Comparison of ENCODE assay signal across 20 cellular contexts in the genomic region with DNA sequence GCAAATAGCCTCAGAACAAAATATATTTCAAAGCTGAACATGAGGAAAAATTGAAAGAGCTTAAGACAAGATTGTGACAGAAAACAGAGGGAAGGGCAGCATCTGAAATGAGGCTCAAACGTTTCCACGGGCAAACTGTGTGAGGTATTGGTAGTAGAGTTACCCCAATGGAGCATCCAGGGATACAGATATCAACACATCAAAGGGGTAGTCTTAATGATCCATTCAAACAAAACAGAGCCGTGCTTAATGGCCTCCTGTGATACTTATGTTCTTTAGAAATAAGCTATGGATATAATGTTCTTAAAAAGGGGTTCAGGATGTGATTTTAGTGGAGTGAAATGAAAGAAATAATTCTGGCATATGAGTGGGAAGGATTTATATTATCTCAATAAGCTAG.
A peak's percentile ranks its signal among the peaks of the same experiment; 100 is the strongest.
DNase-seq lines count a peak whose midpoint lies in the region; ATAC-seq and TF ChIP-seq lines count a peak whose summit lies in the region.
"Had no signal": no experiment of that assay in that cellular context is flagged by ENCODE, and none has a peak within 500 bp of the region (broad histone marks: within the 10 kb centered on the region; RNA-seq: fewer than 3 reads in every experiment).

No MANE protein-coding gene starts in this region.

- H3K4me1 ChIP-seq in Peyer's patch = no peaks in the 10 kb centered on the region
- H3K4me1 ChIP-seq: BE2C had no signal

- H3K4me3 Mint-ChIP-seq in WTC11 = no peak overlapping the region
- H3K4me3 Mint-ChIP-seq: CD4-positive, CD25-positive, alpha-beta regulatory T cell; CD8-positive, alpha-beta memory T cell; H9; IgD-negative memory B cell had no signal

- H3K4me3 ChIP-seq in Peyer's patch = no peak overlapping the region
- H3K4me3 ChIP-seq: GM23248 had no signal

- H3K27ac Mint-ChIP-seq in WTC11 = no peak overlapping the region
- H3K27ac Mint-ChIP-seq: CD4-positive, CD25-positive, alpha-beta regulatory T cell; CD8-positive, alpha-beta memory T cell; IgD-negative memory B cell had no signal

- ATAC-seq in WTC11 = peak; percentile 80
- ATAC-seq: HepG2 had no signal

- no peaks in the 10 kb centered on the region for H3K27me3 Mint-ChIP-seq in WTC11 (ENCODE audit: low read depth)
- H3K27me3 Mint-ChIP-seq: CD4-positive, CD25-positive, alpha-beta regulatory T cell; CD8-positive, alpha-beta memory T cell; IgD-negative memory B cell had no signal

- DNase-seq in NCI-H748 (lab: John Stamatoyannopoulos, UW; ENCODE audit: unreplicated experiment) (peak; percentile 76), WTC11 (ENCODE audit: low spot score) (no peak), left kidney (ENCODE audit: low read depth, low spot score) (peak; percentile 34), Peyer's patch (no peak), NCI-H1105 treated with DMSO at 0.1 percent for 48 hours (lab: John Stamatoyannopoulos, UW) (no peak), GM10266 (ENCODE audit: extremely low spot score) (no peak)
- DNase-seq in stimulated activated CD4-positive, alpha-beta T cell treated with anti-CD3 and anti-CD28 coated beads, Interleukin-4, amount 100 ng/mL, for 1 hour = no peak
- DNase-seq: ACHN; BE2C; C1 segment of cervical spinal cord; CD4-positive, CD25-positive, alpha-beta regulatory T cell; CD8-positive, alpha-beta memory T cell; COR-L47; DMS 273 treated with DMSO at 0.1 percent for 48 hours; DND-41; EL; GM23248; H9 had no signal

- H3K4me1 Mint-ChIP-seq in WTC11 = peaks cover 43% of the 10 kb centered on the region
- H3K4me1 Mint-ChIP-seq: CD4-positive, CD25-positive, alpha-beta regulatory T cell; CD8-positive, alpha-beta memory T cell; IgD-negative memory B cell had no signal

- POLR2A ChIA-PET in WTC11 (lab: Charles Lee) = no interaction called here

- peaks cover 2% of the 10 kb centered on the region; the same call in 1 of the 2 replicates for H3K9me3 Mint-ChIP-seq in WTC11
- H3K9me3 Mint-ChIP-seq: H9 had no signal

- TF ChIP-seq POLR2A in Peyer's patch (IDR thresholded peaks at IDR 0.05) = no peak

- no peaks in the 10 kb centered on the region for H3K36me3 Mint-ChIP-seq in WTC11
- H3K36me3 Mint-ChIP-seq: CD4-positive, CD25-positive, alpha-beta regulatory T cell; CD8-positive, alpha-beta memory T cell; IgD-negative memory B cell had no signal

- TF ChIP-seq CTCF in WTC11 (IDR thresholded peaks at IDR 0.05) = no peak
- TF ChIP-seq CTCF in Peyer's patch (IDR thresholded peaks at IDR 0.05) = no peak
- TF ChIP-seq CTCF in GM10266 (IDR thresholded peaks at IDR 0.05; ENCODE audit: control insufficient read depth, insufficient read depth, low read depth, missing control alignments) = no peak

- CTCF ChIA-PET in WTC11 (lab: Charles Lee) = interaction anchor here (0.7 kb wide), 1 partner anchor 671 kb away, joined by 3 read pairs; no protein-coding TSS in a partner anchor

- H3K9me3 ChIP-seq in Peyer's patch = no peaks in the 10 kb centered on the region
- H3K9me3 ChIP-seq: BE2C had no signal

- no peak overlapping the region for H3K27ac ChIP-seq in Peyer's patch
- H3K27ac ChIP-seq: GM23248 had no signal

- no peaks in the 10 kb centered on the region for H3K27me3 ChIP-seq in Peyer's patch
- H3K27me3 ChIP-seq: BE2C had no signal

- no peaks in the 10 kb centered on the region for H3K36me3 ChIP-seq in Peyer's patch
- H3K36me3 ChIP-seq: BE2C had no signal

TF ChIP-seq in WTC11, 78 proteins besides CTCF, POLR2A, EP300 and RAD21:
- TF ChIP-seq GRHL2 (CRISPR knock-in tag; IDR thresholded peaks at IDR 0.05; ENCODE audit: insufficient replicate concordance, severe bottlenecking) (no peak), JUN (CRISPR knock-in tag; IDR thresholded peaks at IDR 0.05) (no peak), ATF1 (CRISPR knock-in tag; IDR thresholded peaks at IDR 0.05) (no peak), PRRX2 (CRISPR knock-in tag; IDR thresholded peaks at IDR 0.05) (no peak), NR2C2 (CRISPR knock-in tag; IDR thresholded peaks at IDR 0.05) (no peak), CBFB (CRISPR knock-in tag; IDR thresholded peaks at IDR 0.05; ENCODE audit: low read depth) (no peak), TEAD1 (CRISPR knock-in tag; IDR thresholded peaks at IDR 0.05) (no peak)

Comparison
In these comparisons a context has a peak if more than half of its experiments do, and no peak if none do; other contexts are left out.
1. DNase-seq: peak in NCI-H748 (single experiment) and left kidney (single experiment); none in WTC11 (single experiment), Peyer's patch (0 of 3), stimulated activated CD4-positive, alpha-beta T cell treated with anti-CD3 and anti-CD28 coated beads, Interleukin-4, amount 100 ng/mL, for 1 hour (single experiment), NCI-H1105 treated with DMSO at 0.1 percent for 48 hours (single experiment) and GM10266 (single experiment).